Comparison of ENCODE assay signal across 10 cellular contexts in the genomic region with DNA sequence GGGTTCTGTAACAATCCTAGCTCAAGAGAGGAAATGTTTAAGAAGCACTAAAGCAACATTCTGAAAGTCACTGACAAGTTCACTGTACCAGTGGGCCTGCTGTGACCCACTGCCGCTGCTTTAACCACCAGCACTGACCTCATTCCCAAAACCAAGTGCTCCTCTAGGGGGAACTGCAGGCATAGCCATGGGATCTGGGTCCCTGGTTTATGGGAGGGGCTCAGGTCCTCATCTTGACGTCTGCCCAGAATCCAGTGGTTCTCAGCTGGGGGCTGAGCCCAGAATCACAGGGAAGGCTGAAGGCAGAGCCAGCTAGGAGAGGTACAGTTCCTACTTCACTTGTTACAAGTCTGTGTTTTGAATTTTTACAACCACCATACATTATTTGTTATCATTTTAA. TPM values are rescaled to one million over a fixed set of nuclear protein-coding genes. Genes with fewer than 3 reads are reported as not detected.
DNase-seq lines count a peak whose midpoint lies in the region; ATAC-seq lines count a peak whose summit lies in the region.
"Had no signal": no experiment of that assay in that cellular context is flagged by ENCODE, and none has a peak within 500 bp of the region (broad histone marks: within the 10 kb centered on the region; RNA-seq: fewer than 3 reads in every experiment).

No MANE protein-coding gene starts in this region.

- ATAC-seq in GM21723 (IDR thresholded peaks at IDR 0.05; ENCODE audit: unreplicated experiment), result no peak

- DNase-seq in DMS114 treated with DMSO at 0.1 percent for 48 hours (lab: John Stamatoyannopoulos, UW; ENCODE audit: unreplicated experiment) (peak; percentile 9), M059J (ENCODE audit: low read depth) (peak; percentile 67), cerebellar cortex (ENCODE audit: low spot score) (peak; percentile 38), medulla oblongata (ENCODE audit: extremely low spot score) (peak; percentile 56), DMS53 (lab: John Stamatoyannopoulos, UW) (no peak), foreskin melanocyte (no peak), SKM-1 (lab: John Stamatoyannopoulos, UW; ENCODE audit: unreplicated experiment) (no peak)
- DNase-seq: effector memory CD4-positive, alpha-beta T cell; NCI-H187 had no signal

RNA-seq across cellular contexts. Expression of gene SLC2A8, which starts 36.1 kb away (rescaled TPM):
- 27.0 and 31.7 TPM in 2 replicates for total RNA-seq in M059J (2014; rRNA removed; shearing (Covaris generic))

Comparison
In these comparisons a context has a peak if more than half of its experiments do, and no peak if none do; other contexts are left out.
1. DNase-seq: peak in DMS114 treated with DMSO at 0.1 percent for 48 hours (single experiment), M059J (single experiment), cerebellar cortex (single experiment) and medulla oblongata (single experiment); none in DMS53 (single experiment), foreskin melanocyte (single experiment) and SKM-1 (single experiment).